Comparison of ENCODE assay signal across 17 cellular contexts in the genomic region with DNA sequence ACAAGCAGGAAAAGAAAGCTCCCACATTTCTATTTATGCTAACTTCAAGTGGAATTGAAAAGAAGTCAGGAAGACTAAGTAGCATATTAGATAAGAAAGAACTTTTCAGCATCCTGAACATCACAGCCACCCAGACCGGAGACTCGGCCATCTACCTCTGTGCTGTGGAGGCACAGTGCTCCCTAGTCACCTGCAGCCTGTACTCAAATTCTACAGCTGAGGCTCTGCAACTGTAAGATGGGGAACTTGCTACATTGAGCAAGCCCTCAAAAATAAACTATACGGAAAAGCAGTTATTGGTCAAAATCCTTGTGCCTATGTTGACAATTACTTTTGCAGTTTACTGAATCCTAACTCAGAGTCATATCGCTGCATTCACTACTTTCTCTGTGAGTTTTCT.
DNase-seq lines count a peak whose midpoint lies in the region; ATAC-seq and TF ChIP-seq lines count a peak whose summit lies in the region.
"Had no signal": no experiment of that assay in that cellular context is flagged by ENCODE, and none has a peak within 500 bp of the region (broad histone marks: within the 10 kb centered on the region; RNA-seq: fewer than 3 reads in every experiment).

No MANE protein-coding gene starts in this region.

- H3K18ac ChIP-seq in mesendoderm (ENCODE audit: low read length): no peak overlapping the region

- no peaks in the 10 kb centered on the region for H3K79me2 ChIP-seq in mesendoderm (ENCODE audit: control insufficient read depth, insufficient read depth, low read length)

- H3K4me3 ChIP-seq in HL-60 (replicated peaks; ENCODE audit: insufficient read depth, low read length): no peak overlapping the region
- H3K4me3 ChIP-seq in mesendoderm (ENCODE audit: low read length): no peak overlapping the region
- no peak overlapping the region for H3K4me3 ChIP-seq in MG63
- no peak overlapping the region for H3K4me3 ChIP-seq in upper lobe of left lung
- H3K4me3 ChIP-seq: heart right ventricle, right lobe of liver had no signal

- no peak for TF ChIP-seq POLR2A in upper lobe of left lung (IDR thresholded peaks at IDR 0.05)

- CTCF ChIA-PET in activated CD4-positive, alpha-beta T cell treated with anti-CD3 and anti-CD28 coated beads for 36 hours (lab: Charles Lee): no interaction called here
- CTCF ChIA-PET in activated CD4-positive, alpha-beta memory T cell treated with anti-CD3 and anti-CD28 coated beads, Interleukin-2, amount 10 ng/mL, durations not matched to agents 7 days and 5 days (lab: Charles Lee): interaction anchor here (0.8 to 1.3 kb wide), 2 partner anchors 26 to 343 kb away, joined by 3 to 4 read pairs; no protein-coding TSS in a partner anchor

- peaks cover 3% of the 10 kb centered on the region for H3K4me1 Mint-ChIP-seq in activated CD4-positive, alpha-beta T cell treated with anti-CD3 and anti-CD28 coated beads for 36 hours
- H3K4me1 Mint-ChIP-seq in activated CD4-positive, alpha-beta memory T cell treated with anti-CD3 and anti-CD28 coated beads, Interleukin-2, amount 10 ng/mL, durations not matched to agents 7 days and 5 days: peaks cover 10% of the 10 kb centered on the region

- H3K4me1 ChIP-seq in mesendoderm (ENCODE audit: control insufficient read depth, low read depth, low read length): no peaks in the 10 kb centered on the region
- peaks cover 0 to 3% (median 0%) of the 10 kb centered on the region in 4 donors for H3K4me1 ChIP-seq in upper lobe of left lung
- H3K4me1 ChIP-seq: right lobe of liver had no signal

- H2BK5ac ChIP-seq in mesendoderm (ENCODE audit: low read length): no peak overlapping the region

- H3K4me2 ChIP-seq in mesendoderm (ENCODE audit: low read length): no peak overlapping the region

- peak overlapping the region; percentile 69 for H3K27ac Mint-ChIP-seq in activated CD4-positive, alpha-beta T cell treated with anti-CD3 and anti-CD28 coated beads for 36 hours
- peak overlapping the region; percentile 64 for H3K27ac Mint-ChIP-seq in activated CD4-positive, alpha-beta memory T cell treated with anti-CD3 and anti-CD28 coated beads, Interleukin-2, amount 10 ng/mL, durations not matched to agents 7 days and 5 days
- H3K27ac Mint-ChIP-seq: type B pancreatic cell had no signal

- no peak overlapping the region for H2AK5ac ChIP-seq in mesendoderm (ENCODE audit: low read length)

- no peak overlapping the region for H3K23ac ChIP-seq in mesendoderm (ENCODE audit: low read length)

- H3K9me3 Mint-ChIP-seq in activated CD4-positive, alpha-beta T cell treated with anti-CD3 and anti-CD28 coated beads for 36 hours (ENCODE audit: low read depth): no peaks in the 10 kb centered on the region
- no peaks in the 10 kb centered on the region for H3K9me3 Mint-ChIP-seq in activated CD4-positive, alpha-beta memory T cell treated with anti-CD3 and anti-CD28 coated beads, Interleukin-2, amount 10 ng/mL, durations not matched to agents 7 days and 5 days
- H3K9me3 Mint-ChIP-seq: immature natural killer cell, type B pancreatic cell had no signal

- H3K9me3 ChIP-seq in MG63: no peaks in the 10 kb centered on the region
- no peaks in the 10 kb centered on the region for H3K9me3 ChIP-seq in upper lobe of left lung
- H3K9me3 ChIP-seq: heart right ventricle, right lobe of liver had no signal

- H3K79me1 ChIP-seq in mesendoderm (ENCODE audit: low read length): no peaks in the 10 kb centered on the region

- H2BK120ac ChIP-seq in mesendoderm (ENCODE audit: low read depth, low read length): no peak overlapping the region

- H3K36me3 Mint-ChIP-seq in activated CD4-positive, alpha-beta T cell treated with anti-CD3 and anti-CD28 coated beads for 36 hours (ENCODE audit: low read depth): no peaks in the 10 kb centered on the region
- no peaks in the 10 kb centered on the region for H3K36me3 Mint-ChIP-seq in activated CD4-positive, alpha-beta memory T cell treated with anti-CD3 and anti-CD28 coated beads, Interleukin-2, amount 10 ng/mL, durations not matched to agents 7 days and 5 days (ENCODE audit: low read depth)
- H3K36me3 Mint-ChIP-seq: immature natural killer cell, type B pancreatic cell had no signal

- no CpG with 5 or more reads among the region's 4 CpGs for WGBS in mesendoderm (ENCODE audit: extremely low coverage, insufficient coverage, low lambda C conversion rate)
- 74 to 82% methylated on average over 4 of the region's 4 CpGs for WGBS in upper lobe of left lung, 2 donors

- no peak overlapping the region for H3K9ac ChIP-seq in mesendoderm (ENCODE audit: low read length)

- H3K27me3 Mint-ChIP-seq in activated CD4-positive, alpha-beta T cell treated with anti-CD3 and anti-CD28 coated beads for 36 hours: no peaks in the 10 kb centered on the region
- H3K27me3 Mint-ChIP-seq in activated CD4-positive, alpha-beta memory T cell treated with anti-CD3 and anti-CD28 coated beads, Interleukin-2, amount 10 ng/mL, durations not matched to agents 7 days and 5 days: no peaks in the 10 kb centered on the region

- peak overlapping the region; percentile 62 for H3K4me3 Mint-ChIP-seq in activated CD4-positive, alpha-beta T cell treated with anti-CD3 and anti-CD28 coated beads for 36 hours
- H3K4me3 Mint-ChIP-seq in activated CD4-positive, alpha-beta memory T cell treated with anti-CD3 and anti-CD28 coated beads, Interleukin-2, amount 10 ng/mL, durations not matched to agents 7 days and 5 days: peak overlapping the region; percentile 60
- H3K4me3 Mint-ChIP-seq: type B pancreatic cell had no signal

- no peak overlapping the region for H4K8ac ChIP-seq in mesendoderm (ENCODE audit: low read depth, low read length)

- H3K27ac ChIP-seq in HL-60 (replicated peaks) (peak overlapping the region; percentile 65), mesendoderm (ENCODE audit: low read depth, low read length) (no peak overlapping the region), upper lobe of left lung (no peak overlapping the region)
- H3K27ac ChIP-seq: right lobe of liver had no signal

- H2BK15ac ChIP-seq in mesendoderm (replicated peaks; ENCODE audit: low read depth): peak overlapping the region; percentile 64

- POLR2A ChIA-PET in activated CD4-positive, alpha-beta T cell treated with anti-CD3 and anti-CD28 coated beads for 36 hours (lab: Charles Lee): no interaction called here
- POLR2A ChIA-PET in activated CD4-positive, alpha-beta memory T cell treated with anti-CD3 and anti-CD28 coated beads, Interleukin-2, amount 10 ng/mL, durations not matched to agents 7 days and 5 days (lab: Charles Lee): interaction anchor here (0.9 to 1.4 kb wide), 4 partner anchors 252 to 343 kb away, joined by 3 to 5 read pairs (median 4); no protein-coding TSS in a partner anchor

- no peaks in the 10 kb centered on the region for H3K27me3 ChIP-seq in HL-60 (ENCODE audit: insufficient read depth, poor library complexity, severe bottlenecking)
- H3K27me3 ChIP-seq in mesendoderm (ENCODE audit: insufficient read depth, low read length, poor library complexity): no peaks in the 10 kb centered on the region
- no peaks in the 10 kb centered on the region for H3K27me3 ChIP-seq in MG63
- no peaks in the 10 kb centered on the region for H3K27me3 ChIP-seq in upper lobe of left lung

- DNase-seq in activated CD4-positive, alpha-beta T cell treated with anti-CD3 and anti-CD28 coated beads for 36 hours: no peak
- no peak for DNase-seq in activated CD4-positive, alpha-beta T cell treated with anti-CD3 and anti-CD28 coated beads, Interleukin-2, amount 50 U/mL, for 48 hours
- DNase-seq in HL-60 (ENCODE audit: low read depth in 1 of 2, low spot score in 1 of 2) (peak in 1 of 2 experiments; percentile 66), mesendoderm (no peak), MG63 (no peak), upper lobe of left lung (no peak)
- DNase-seq in activated CD4-positive, alpha-beta memory T cell treated with anti-CD3 and anti-CD28 coated beads, Interleukin-2, amount 10 ng/mL, durations not matched to agents 7 days and 5 days: no peak
- DNase-seq: activated CD8-positive, alpha-beta memory T cell treated with anti-CD3 and anti-CD28 coated beads, Interleukin-2, amount 50 U/mL, for 48 hours; amniotic stem cell; heart right ventricle; NCI-H1694; NCI-H226; right lobe of liver; stimulated activated naive CD4-positive, alpha-beta T cell treated with Interleukin-2 at 50 U/mL for 16 hours had no signal

- intact Hi-C loops in activated CD4-positive, alpha-beta T cell treated with anti-CD3 and anti-CD28 coated beads for 36 hours (cut with DNase I, micrococcal nuclease): loop anchor here (5.0 to 10.0 kb wide), 5 partner anchors 40 to 328 kb away; no protein-coding TSS in a partner anchor

- H3K4ac ChIP-seq in mesendoderm (ENCODE audit: low read depth, low read length): no peak overlapping the region

- H3K36me3 ChIP-seq in mesendoderm (ENCODE audit: control insufficient read depth, insufficient read depth, low read length) (no peaks in the 10 kb centered on the region), MG63 (no peaks in the 10 kb centered on the region), upper lobe of left lung (no peaks in the 10 kb centered on the region)
- H3K36me3 ChIP-seq: heart right ventricle, right lobe of liver had no signal

- no peak for TF ChIP-seq CTCF in HL-60 (IDR thresholded peaks at IDR 0.05; ENCODE audit: insufficient read depth, low read length)
- no peak for TF ChIP-seq CTCF in upper lobe of left lung (IDR thresholded peaks at IDR 0.05)

- no peak overlapping the region for H4K5ac ChIP-seq in mesendoderm (ENCODE audit: low read length)

- no peak for ATAC-seq in activated CD4-positive, alpha-beta T cell treated with anti-CD3 and anti-CD28 coated beads for 36 hours
- no peak for ATAC-seq in GM21423 (IDR thresholded peaks at IDR 0.05; ENCODE audit: unreplicated experiment)
- no peak for ATAC-seq in upper lobe of left lung (ENCODE audit: low FRiP score in 2 of 2)
- ATAC-seq: heart right ventricle, right lobe of liver had no signal

- H3K56ac ChIP-seq in mesendoderm (ENCODE audit: low read length): no peak overlapping the region

- TF ChIP-seq EP300 in upper lobe of left lung (IDR thresholded peaks at IDR 0.05): no peak
